ENCODE assay signal across 21 cellular contexts in genomic region chr7:43888983-43889945, GRCh38. TPM values are rescaled to one million over a fixed set of nuclear protein-coding genes. Genes with fewer than 3 reads are reported as not detected.
DNase-seq lines count a peak whose midpoint lies in the region; TF ChIP-seq lines count a peak whose summit lies in the region.
"Had no signal": no experiment of that assay in that cellular context is flagged by ENCODE, and none has a peak within 500 bp of the region (broad histone marks: within the 10 kb centered on the region; RNA-seq: fewer than 3 reads in every experiment).

No MANE protein-coding gene starts in this region.

- no peak overlapping the region for H3K14ac ChIP-seq in mesenchymal stem cell (ENCODE audit: low read length in 2 of 2)

- WGBS in mesenchymal stem cell = 88% methylated on average over 6 of the region's 7 CpGs
- WGBS in lower leg skin, 2 donors = 68 to 70% methylated on average over 7 of the region's 7 CpGs

- H3K4me3 ChIP-seq in adipocyte (ENCODE audit: low read length) (peak overlapping the region; percentile 52), mesenchymal stem cell (ENCODE audit: insufficient read depth in 1 of 2, low read depth in 1 of 2, low read length in 2 of 2) (peak overlapping the region in 1 of 2 experiments; percentile 38), lower leg skin (ENCODE audit: low read depth, poor library complexity, severe bottlenecking) (no peak overlapping the region)
- H3K4me3 ChIP-seq: left ventricle myocardium inferior, skin epidermis, upper lobe of left lung had no signal

- intact Hi-C loops in lower leg skin (cut with DNase I; ENCODE audit: low total_unique reads) = no loop called here

- H3K27me3 ChIP-seq in adipocyte (replicated peaks; ENCODE audit: control insufficient read depth, insufficient read depth, low read length) = no peaks in the 10 kb centered on the region
- no peaks in the 10 kb centered on the region for H3K27me3 ChIP-seq in mesenchymal stem cell (ENCODE audit: control insufficient read depth in 1 of 2, insufficient read depth in 1 of 2, low read length in 2 of 2)
- H3K27me3 ChIP-seq: upper lobe of left lung had no signal

- peak overlapping the region; percentile 19 for H3K9ac ChIP-seq in adipocyte (ENCODE audit: low read length)
- H3K9ac ChIP-seq in mesenchymal stem cell (ENCODE audit: low read length) = peak overlapping the region; percentile 13

- peaks cover 30% of the 10 kb centered on the region for H3K79me1 ChIP-seq in mesenchymal stem cell (replicated peaks; ENCODE audit: low read length, poor library complexity, severe bottlenecking)

- H3K36me3 ChIP-seq in adipocyte (ENCODE audit: control insufficient read depth, insufficient read depth, low read length, severe bottlenecking) = peaks cover 19% of the 10 kb centered on the region
- H3K36me3 ChIP-seq in mesenchymal stem cell (ENCODE audit: control insufficient read depth in 1 of 2, insufficient read depth in 2 of 2, low read depth in 1 of 2, low read length in 2 of 2) = peaks cover 7 to 27% of the 10 kb centered on the region in 2 experiments

- no peak overlapping the region for H4K8ac ChIP-seq in mesenchymal stem cell (ENCODE audit: low read length)

- no peak overlapping the region for H4K91ac ChIP-seq in mesenchymal stem cell (ENCODE audit: low read length)

- DNase-seq in activated CD4-positive, alpha-beta T cell treated with anti-CD3 and anti-CD28 coated beads for 48 hours = peak; percentile 24
- no peak for DNase-seq in activated CD4-positive, alpha-beta T cell treated with anti-CD3 and anti-CD28 coated beads, Interleukin-2, amount 50 U/mL, for 48 hours
- DNase-seq in ELR (ENCODE audit: low read depth) (peak; percentile 53), adipocyte (ENCODE audit: low read depth) (peak; percentile 47), mesenchymal stem cell (peak; percentile 39), T-helper 1 cell (no peak), lower leg skin (ENCODE audit: low spot score in 2 of 2) (no peak), NOMO-1 treated with dmso at 0.1 percent for 144 hours (lab: John Stamatoyannopoulos, UW; ENCODE audit: unreplicated experiment) (no peak)
- DNase-seq: activated CD8-positive, alpha-beta memory T cell treated with anti-CD3 and anti-CD28 coated beads, Interleukin-2, amount 50 U/mL, for 48 hours; amygdala; central memory CD4-positive, alpha-beta T cell; DND-41; effector memory CD4-positive, alpha-beta T cell; left ventricle myocardium inferior; NCI-H1048; NCI-H82; posterior cingulate gyrus; stimulated activated naive CD4-positive, alpha-beta T cell treated with Interleukin-2 at 50 U/mL for 16 hours; upper lobe of left lung had no signal

- no peak overlapping the region for H3K18ac ChIP-seq in mesenchymal stem cell (ENCODE audit: low read depth in 1 of 2, low read length in 2 of 2)

- no peak for TF ChIP-seq POLR2A in lower leg skin (IDR thresholded peaks at IDR 0.05)

- H2AK5ac ChIP-seq in mesenchymal stem cell (ENCODE audit: low read length, severe bottlenecking) = no peak overlapping the region

- H3K27ac ChIP-seq in mesenchymal stem cell (ENCODE audit: low read length, poor library complexity, severe bottlenecking) = no peak overlapping the region
- H3K27ac ChIP-seq: left ventricle myocardium inferior, RWPE1, skin epidermis, upper lobe of left lung had no signal

- no peak overlapping the region for H2BK5ac ChIP-seq in mesenchymal stem cell (ENCODE audit: low read depth, low read length, poor library complexity, severe bottlenecking)

- H3K4me2 ChIP-seq in mesenchymal stem cell (ENCODE audit: low read length, poor library complexity, severe bottlenecking) = no peak overlapping the region

- H3K4me1 ChIP-seq in adipocyte (ENCODE audit: control insufficient read depth, insufficient read depth, low read length) (peaks cover 14% of the 10 kb centered on the region), mesenchymal stem cell (ENCODE audit: control insufficient read depth, insufficient read depth, low read depth, low read length) (peaks cover 2% of the 10 kb centered on the region)

- H3K23ac ChIP-seq in mesenchymal stem cell (ENCODE audit: low read length in 2 of 2) = no peak overlapping the region

- TF ChIP-seq CTCF in lower leg skin (IDR thresholded peaks at IDR 0.05) = no peak

- no peak overlapping the region for H2BK12ac ChIP-seq in mesenchymal stem cell (ENCODE audit: low read length in 2 of 2)

- H2BK120ac ChIP-seq in mesenchymal stem cell (ENCODE audit: low read depth, low read length) = no peak overlapping the region

- no peaks in the 10 kb centered on the region for H3K9me3 ChIP-seq in adipocyte (ENCODE audit: control insufficient read depth, low read length)
- no peaks in the 10 kb centered on the region for H3K9me3 ChIP-seq in mesenchymal stem cell (ENCODE audit: control insufficient read depth, low read length)
- H3K9me3 ChIP-seq: left ventricle myocardium inferior, upper lobe of left lung had no signal

- no peak overlapping the region for H2AFZ ChIP-seq in mesenchymal stem cell (ENCODE audit: low read depth, low read length)

- no peak overlapping the region for H2BK15ac ChIP-seq in mesenchymal stem cell (ENCODE audit: low read depth, poor library complexity, severe bottlenecking)

- H3K4ac ChIP-seq in mesenchymal stem cell (ENCODE audit: low read depth in 1 of 2, low read length in 2 of 2) = no peak overlapping the region

RNA-seq across cellular contexts. Expression of gene URGCP, which starts 17.1 kb away (rescaled TPM):
- 16.7 TPM for polyA plus RNA-seq in mesenchymal stem cell (2013, experiment 1 of 2)
- polyA plus RNA-seq in mesenchymal stem cell (2013, experiment 2 of 2) = 16.2 TPM
- 10 to 100 TPM; 26.3 to 42.0 (median 34.5) TPM for total RNA-seq in lower leg skin

RNA-seq across cellular contexts. Expression of gene MRPS24, which starts 19.9 kb away (rescaled TPM):
- 167 TPM for polyA plus RNA-seq in mesenchymal stem cell (2013, experiment 1 of 2)
- polyA plus RNA-seq in mesenchymal stem cell (2013, experiment 2 of 2) = 166 TPM
- 100 to 1,000 TPM in 1 of 4 donors, 10 to 100 TPM in 3; 64.9 to 135 (median 92.5) TPM for total RNA-seq in lower leg skin

RNA-seq across cellular contexts. Expression of gene UBE2D4, which starts 37.0 kb away (rescaled TPM):
- polyA plus RNA-seq in mesenchymal stem cell (2013, experiment 1 of 2) = 10.9 TPM
- polyA plus RNA-seq in mesenchymal stem cell (2013, experiment 2 of 2) = 9.9 TPM
- 10 to 100 TPM; 13.0 to 23.9 (median 20.8) TPM for total RNA-seq in lower leg skin

Comparison
In these comparisons a context has a peak if more than half of its experiments do, and no peak if none do; other contexts are left out.
1. DNase-seq: peak in activated CD4-positive, alpha-beta T cell treated with anti-CD3 and anti-CD28 coated beads for 48 hours (single experiment), ELR (single experiment), adipocyte (single experiment) and mesenchymal stem cell (single experiment); none in activated CD4-positive, alpha-beta T cell treated with anti-CD3 and anti-CD28 coated beads, Interleukin-2, amount 50 U/mL, for 48 hours (0 of 2), T-helper 1 cell (0 of 5), lower leg skin (0 of 2) and NOMO-1 treated with dmso at 0.1 percent for 144 hours (single experiment).